ENCODE assay signal across 8 cellular contexts in genomic region chr12:12979731-12980259, GRCh38. TPM values are rescaled to one million over a fixed set of nuclear protein-coding genes. Genes with fewer than 3 reads are reported as not detected.
DNase-seq lines count a peak whose midpoint lies in the region; ATAC-seq and TF ChIP-seq lines count a peak whose summit lies in the region.
"Had no signal": no experiment of that assay in that cellular context is flagged by ENCODE, and none has a peak within 500 bp of the region (broad histone marks: within the 10 kb centered on the region; RNA-seq: fewer than 3 reads in every experiment).

No MANE protein-coding gene starts in this region.

- no peak overlapping the region for H3K4me3 ChIP-seq in lower lobe of right lung
- H3K4me3 ChIP-seq in upper lobe of left lung = no peak overlapping the region

- intact Hi-C loops in lower lobe of right lung (cut with DNase I) = no loop called here

- TF ChIP-seq POLR2A in upper lobe of left lung (IDR thresholded peaks at IDR 0.05) = no peak

- WGBS in upper lobe of left lung, 2 donors = 77 to 85% methylated on average over 4 of the region's 4 CpGs

- no peaks in the 10 kb centered on the region for H3K9me3 ChIP-seq in lower lobe of right lung
- H3K9me3 ChIP-seq in upper lobe of left lung = no peaks in the 10 kb centered on the region

- H3K9me3 Mint-ChIP-seq in osteocyte (ENCODE audit: unreplicated experiment) = no peaks in the 10 kb centered on the region

- H3K36me3 ChIP-seq in lower lobe of right lung = peaks cover 76% of the 10 kb centered on the region
- H3K36me3 ChIP-seq in upper lobe of left lung = peaks cover 0 to 64% (median 18%) of the 10 kb centered on the region in 4 donors

- ATAC-seq in lower lobe of right lung (peak in 1 of 2 donors; percentile 46), upper lobe of left lung (ENCODE audit: low FRiP score in 2 of 2) (peak; percentile 38 to 84)

- H3K27me3 ChIP-seq in lower lobe of right lung (ENCODE audit: low read depth) (no peaks in the 10 kb centered on the region), upper lobe of left lung (no peaks in the 10 kb centered on the region)

- H3K4me1 Mint-ChIP-seq in osteocyte (ENCODE audit: unreplicated experiment) = peaks cover 25% of the 10 kb centered on the region

- no peak for TF ChIP-seq EP300 in upper lobe of left lung (IDR thresholded peaks at IDR 0.05)

- no peak overlapping the region for H3K4me3 Mint-ChIP-seq in osteocyte (ENCODE audit: unreplicated experiment)

- no peak overlapping the region for H3K27ac Mint-ChIP-seq in osteocyte (ENCODE audit: unreplicated experiment)

- H3K27me3 Mint-ChIP-seq in osteocyte (ENCODE audit: unreplicated experiment) = no peaks in the 10 kb centered on the region

- peak; percentile 89 for DNase-seq in M059J (ENCODE audit: low read depth)
- peak; percentile 50 to 89 for DNase-seq in dermis microvascular lymphatic vessel endothelial cell (ENCODE audit: low read depth in 2 of 2)
- no peak for DNase-seq in lower lobe of right lung
- DNase-seq in upper lobe of left lung = no peak
- no peak for DNase-seq in activated T-cell treated with anti-CD3 and anti-CD28 coated beads for 4 hours
- no peak for DNase-seq in osteocyte (ENCODE audit: extremely low spot score, unreplicated experiment)
- DNase-seq in NCI-H2171 (lab: John Stamatoyannopoulos, UW) = no peak
- DNase-seq: activated naive CD4-positive, alpha-beta T cell had no signal

- no peak for TF ChIP-seq CTCF in lower lobe of right lung (IDR thresholded peaks at IDR 0.05)
- TF ChIP-seq CTCF in upper lobe of left lung (IDR thresholded peaks at IDR 0.05) = no peak
- no peak for TF ChIP-seq CTCF in osteocyte (IDR thresholded peaks at IDR 0.05)

- H3K4me1 ChIP-seq in lower lobe of right lung (peaks cover 7% of the 10 kb centered on the region), upper lobe of left lung (peaks cover 0 to 4% (median 1%) of the 10 kb centered on the region in 4 donors)

- peak overlapping the region; percentile 53 for H3K27ac ChIP-seq in lower lobe of right lung
- H3K27ac ChIP-seq in upper lobe of left lung = no peak overlapping the region

- peaks cover 9% of the 10 kb centered on the region for H3K36me3 Mint-ChIP-seq in osteocyte (ENCODE audit: unreplicated experiment)

RNA-seq across cellular contexts. Expression of gene HEBP1, which starts 20.3 kb away (rescaled TPM):
- total RNA-seq in M059J (2014; rRNA removed; shearing (Covaris generic)) = 9.4 and 20.5 TPM in 2 replicates
- 20.5 and 38.8 TPM in 2 replicates for total RNA-seq in dermis microvascular lymphatic vessel endothelial cell
- 72.7 TPM for total RNA-seq in lower lobe of right lung
- 10 to 100 TPM; 25.1 to 70.9 (median 63.7) TPM for total RNA-seq in upper lobe of left lung
- 54.8 and 56.7 TPM in 2 replicates for total RNA-seq in osteocyte

RNA-seq across cellular contexts. Expression of gene GPRC5D, which starts 27.8 kb away (rescaled TPM):
- total RNA-seq in M059J (2014; rRNA removed; shearing (Covaris generic)) = not detected in 2 replicates
- total RNA-seq in dermis microvascular lymphatic vessel endothelial cell = not detected in 2 replicates
- total RNA-seq in lower lobe of right lung = not detected
- total RNA-seq in upper lobe of left lung = 1 to 10 TPM in 1 of 6 donors, under 1 TPM in 1, not detected in 4; 0.66 to 2.1 TPM
- not detected in 2 replicates for total RNA-seq in osteocyte

Comparison
In these comparisons a context has a peak if more than half of its experiments do, and no peak if none do; other contexts are left out.
1. DNase-seq: peak in M059J (single experiment) and dermis microvascular lymphatic vessel endothelial cell (2 of 2); none in lower lobe of right lung (single experiment), upper lobe of left lung (0 of 2), activated T-cell treated with anti-CD3 and anti-CD28 coated beads for 4 hours (single experiment), osteocyte (single experiment) and NCI-H2171 (single experiment).